ENCODE assay signal across 11 cellular contexts in the genomic region with DNA sequence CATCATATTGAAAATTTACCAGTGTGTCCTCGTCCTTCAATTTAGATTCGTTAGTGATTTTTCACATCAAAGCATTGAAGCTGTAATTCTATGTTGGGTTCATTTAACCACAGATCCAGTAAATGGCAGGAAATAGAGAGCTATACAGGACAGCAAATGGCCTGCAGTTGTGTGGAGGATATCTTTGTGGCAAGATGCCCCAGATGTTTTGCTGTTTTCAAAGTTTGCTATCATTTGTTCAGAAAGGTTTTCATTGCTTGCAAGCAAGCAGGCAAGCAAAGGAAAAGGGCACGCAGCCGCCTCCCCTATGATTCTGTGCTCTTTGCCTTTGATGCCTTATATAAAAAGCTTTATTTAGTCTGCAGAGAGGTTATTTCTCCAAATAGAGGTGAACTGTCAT.
DNase-seq lines count a peak whose midpoint lies in the region; ATAC-seq and TF ChIP-seq lines count a peak whose summit lies in the region.
"Had no signal": no experiment of that assay in that cellular context is flagged by ENCODE, and none has a peak within 500 bp of the region (broad histone marks: within the 10 kb centered on the region; RNA-seq: fewer than 3 reads in every experiment).

No MANE protein-coding gene starts in this region.

- peak overlapping the region in 2 of 3 donors; percentile 8 to 60 for H3K9ac ChIP-seq in skeletal muscle tissue (ENCODE audit: low read depth in 1 of 3, low read length in 3 of 3)

- H3K27me3 Mint-ChIP-seq in GM23338 (ENCODE audit: insufficient read depth, low read depth, poor library complexity) (peaks cover 6% of the 10 kb centered on the region), T-helper 17 cell (no peaks in the 10 kb centered on the region)

- no peak for DNase-seq in GM23338 (ENCODE audit: low spot score)
- no peak for DNase-seq in T-helper 17 cell
- no peak for DNase-seq in esophagus muscularis mucosa (ENCODE audit: extremely low spot score)
- no peak for DNase-seq in NCI-H2171 (lab: John Stamatoyannopoulos, UW)
- DNase-seq: NCI-H1092, NCI-H748 treated with DMSO at 0.1 percent for 48 hours had no signal

- TF ChIP-seq CTCF in GM23338 (conservative IDR thresholded peaks at IDR 0.05; ENCODE audit: low read depth in 2 of 2) (no peak), esophagus muscularis mucosa (IDR thresholded peaks at IDR 0.05) (no peak)

- H3K4me3 ChIP-seq in GM23338 (no peak overlapping the region), esophagus muscularis mucosa (peak overlapping the region in 1 of 4 donors; percentile 4), skeletal muscle tissue (ENCODE audit: low read length in 3 of 3) (peak overlapping the region; percentile 1 to 34 (median 6))
- H3K4me3 ChIP-seq: HAP-1 had no signal

- H3K79me2 ChIP-seq in GM23338 (replicated peaks; ENCODE audit: insufficient read depth) = peaks cover 77% of the 10 kb centered on the region

- H3K9me3 ChIP-seq in T-helper 17 cell (ENCODE audit: control insufficient read depth, low read length, poor library complexity, severe bottlenecking) = no peaks in the 10 kb centered on the region
- H3K9me3 ChIP-seq in esophagus muscularis mucosa = no peaks in the 10 kb centered on the region
- H3K9me3 ChIP-seq in skeletal muscle tissue (ENCODE audit: control insufficient read depth in 3 of 3, low read length in 3 of 3) = no peaks in the 10 kb centered on the region
- H3K9me3 ChIP-seq: HAP-1, neutrophil had no signal

- H3K4me2 ChIP-seq in GM23338 = no peak overlapping the region

- H2AFZ ChIP-seq in GM23338 = no peak overlapping the region

- H3K9me3 Mint-ChIP-seq in GM23338 = peaks cover 2% of the 10 kb centered on the region; the same call in 2 of the 3 replicates

- H3K36me3 Mint-ChIP-seq in GM23338 (ENCODE audit: low read depth) (peaks cover 10% of the 10 kb centered on the region), T-helper 17 cell (ENCODE audit: low read depth) (peaks cover 8% of the 10 kb centered on the region)

- H3K4me1 Mint-ChIP-seq in GM23338 = peaks cover 42% of the 10 kb centered on the region
- peaks cover 69% of the 10 kb centered on the region for H3K4me1 Mint-ChIP-seq in T-helper 17 cell

- no peaks in the 10 kb centered on the region; the same call in 1 of the 2 replicates for H4K20me1 ChIP-seq in GM23338 (replicated peaks; ENCODE audit: insufficient read depth)

- H3K27me3 ChIP-seq in GM23338 (ENCODE audit: insufficient read depth) (no peaks in the 10 kb centered on the region), esophagus muscularis mucosa (no peaks in the 10 kb centered on the region), skeletal muscle tissue (ENCODE audit: control insufficient read depth in 3 of 3, insufficient read depth in 3 of 3, low read length in 3 of 3) (no peaks in the 10 kb centered on the region)
- H3K27me3 ChIP-seq: neutrophil had no signal

- intact Hi-C loops in esophagus muscularis mucosa (cut with DNase I) = no loop called here

- H3K9me2 ChIP-seq in GM23338 (ENCODE audit: insufficient read depth) = no peaks in the 10 kb centered on the region

- no peak for TF ChIP-seq POLR2A in esophagus muscularis mucosa (IDR thresholded peaks at IDR 0.05; ENCODE audit: low read depth)

- peak overlapping the region; percentile 5; the same call in 1 of the 2 replicates for H3K27ac Mint-ChIP-seq in GM23338
- peak overlapping the region; percentile 98 for H3K27ac Mint-ChIP-seq in T-helper 17 cell

- H3K27ac ChIP-seq in GM23338 (ENCODE audit: low read depth) (no peak overlapping the region), esophagus muscularis mucosa (replicated peaks in 1 of 4) (peak overlapping the region; percentile 17 to 49 (median 28)), skeletal muscle tissue (ENCODE audit: low read depth, low read length) (peak overlapping the region; percentile 29)

- no peak overlapping the region for H3K4me3 Mint-ChIP-seq in GM23338
- H3K4me3 Mint-ChIP-seq in T-helper 17 cell = peak overlapping the region; percentile 88

- 69% methylated on average over 4 of the region's 4 CpGs for WGBS in esophagus muscularis mucosa

- no peak for TF ChIP-seq EP300 in esophagus muscularis mucosa (IDR thresholded peaks at IDR 0.05)

- H3K36me3 ChIP-seq in GM23338 (ENCODE audit: insufficient read depth) = no peaks in the 10 kb centered on the region
- no peaks in the 10 kb centered on the region for H3K36me3 ChIP-seq in esophagus muscularis mucosa
- H3K36me3 ChIP-seq in skeletal muscle tissue (ENCODE audit: control insufficient read depth in 3 of 3, insufficient read depth in 3 of 3, low read length in 3 of 3) = no peaks in the 10 kb centered on the region
- H3K36me3 ChIP-seq: HAP-1, neutrophil had no signal

- ATAC-seq in GM23338 (no peak), T-helper 17 cell (peak; percentile 62), HG03135 (IDR thresholded peaks at IDR 0.05; ENCODE audit: unreplicated experiment) (no peak), GM19463 (IDR thresholded peaks at IDR 0.05; ENCODE audit: unreplicated experiment) (no peak)

- H3K4me1 ChIP-seq in GM23338 (ENCODE audit: insufficient read depth) = peaks cover 18% of the 10 kb centered on the region
- H3K4me1 ChIP-seq in esophagus muscularis mucosa = peaks cover 49 to 64% (median 54%) of the 10 kb centered on the region in 4 donors
- peaks cover 23 to 34% (median 27%) of the 10 kb centered on the region in 3 donors for H3K4me1 ChIP-seq in skeletal muscle tissue (ENCODE audit: control insufficient read depth in 3 of 3, insufficient read depth in 3 of 3, low read length in 3 of 3)

- no peaks in the 10 kb centered on the region for H3F3A ChIP-seq in GM23338 (replicated peaks; ENCODE audit: low read depth)

TF ChIP-seq in GM23338, 12 proteins besides CTCF, POLR2A, EP300 and RAD21:
- TF ChIP-seq CREB1 (CRISPR knock-in tag; IDR thresholded peaks at IDR 0.05; ENCODE audit: low read depth) (no peak), ZNF114 (CRISPR knock-in tag; IDR thresholded peaks at IDR 0.05) (no peak), ZNF462 (CRISPR knock-in tag; IDR thresholded peaks at IDR 0.05) (no peak)
